9 cellular contexts compared by ENCODE assay signal in genomic region chr22:44752285-44753188, GRCh38.
DNase-seq lines count a peak whose midpoint lies in the region; FAIRE-seq and TF ChIP-seq lines count a peak whose summit lies in the region.
"Had no signal": no experiment of that assay in that cellular context is flagged by ENCODE, and none has a peak within 500 bp of the region (broad histone marks: within the 10 kb centered on the region; RNA-seq: fewer than 3 reads in every experiment).

TSS of gene ARHGAP8 (plus strand) at chr22:44752575. CDS start at chr22:44786528, 33,953 bp downstream.

- no peak within 1 kb of the TSS for H3K4me2 ChIP-seq in MM.1S (ENCODE audit: low read depth, low read length)

- in situ Hi-C loops in GM13977 (cut with MboI; ENCODE audit: low pct_unique_long_range_greater_than_20kb, low sequenced_read_pairs, unreplicated experiment), result no loop called here

- peaks cover 83% of the 10 kb centered on the region for H3K27me3 ChIP-seq in MM.1S (replicated peaks; ENCODE audit: insufficient read depth, low read length)

- no peak within 1 kb of the TSS for H3K9ac ChIP-seq in MM.1S (ENCODE audit: low read length)

- H3K27ac Mint-ChIP-seq in nephron, result peak within 1 kb of the TSS; percentile 96 to 99 (median 97)

- H3K9me2 ChIP-seq in MM.1S (replicated peaks; ENCODE audit: insufficient read depth, low read length), result no peaks in the 10 kb centered on the region

- peaks cover 7% of the 10 kb centered on the region for H3K9me3 Mint-ChIP-seq in nephron

- H3K27ac ChIP-seq in MM.1S (ENCODE audit: low read length), result no peak within 1 kb of the TSS

- no peak within 1 kb of the TSS for H3K4me3 ChIP-seq in MM.1S (ENCODE audit: low read length)

- peak within 1 kb of the TSS; percentile 71 to 82 (median 77) for H3K4me3 Mint-ChIP-seq in nephron

- FAIRE-seq in D721Med (lab: Jason Lieb, UNC), result no peak
- FAIRE-seq: GM12891 had no signal

- H3K4me1 Mint-ChIP-seq in nephron, result peaks cover 38% of the 10 kb centered on the region

- no peaks in the 10 kb centered on the region for H3F3A ChIP-seq in MM.1S (ENCODE audit: insufficient read depth, low read length)

- H2AFZ ChIP-seq in MM.1S (ENCODE audit: low read length), result no peak within 1 kb of the TSS

- DNase-seq in D721Med (ENCODE audit: insufficient read length, low spot score) (peak; percentile 40), NCI-H2171 (lab: John Stamatoyannopoulos, UW) (peak; percentile 43), ecto neural progenitor cell (ENCODE audit: low spot score) (peak; percentile 56), OCI-M2 (lab: John Stamatoyannopoulos, UW; ENCODE audit: unreplicated experiment) (no peak), cerebellar cortex (ENCODE audit: low spot score) (no peak), GM13977 (ENCODE audit: low spot score) (no peak), MM.1S (no peak)

- no peaks in the 10 kb centered on the region for H4K20me1 ChIP-seq in MM.1S (ENCODE audit: insufficient read depth, low read length)

- TF ChIP-seq CTCF in D721Med (IDR thresholded peaks at IDR 0.05; ENCODE audit: insufficient read depth, missing control alignments) (no peak), nephron (IDR thresholded peaks at IDR 0.05; ENCODE audit: unreplicated experiment in 3 of 3) (no peak), GM13977 (IDR thresholded peaks at IDR 0.05; ENCODE audit: extremely low read depth, insufficient read depth, missing control alignments) (no peak), MM.1S (IDR thresholded peaks at IDR 0.05; ENCODE audit: low read length) (no peak)

- peaks cover 40% of the 10 kb centered on the region for H3K27me3 Mint-ChIP-seq in nephron (ENCODE audit: low read depth)

- H3K9me3 ChIP-seq in MM.1S (replicated peaks; ENCODE audit: insufficient read depth, low read length), result no peaks in the 10 kb centered on the region

- H3K36me3 Mint-ChIP-seq in nephron (ENCODE audit: low read depth), result no peaks in the 10 kb centered on the region

- H3K4me1 ChIP-seq in MM.1S (ENCODE audit: low read length), result no peaks in the 10 kb centered on the region

- H3K36me3 ChIP-seq in MM.1S (replicated peaks; ENCODE audit: insufficient read depth, low read length), result no peaks in the 10 kb centered on the region

- no peaks in the 10 kb centered on the region for H3K79me2 ChIP-seq in MM.1S (ENCODE audit: low read length)

Comparison
In these comparisons a context has a peak if more than half of its experiments do, and no peak if none do; other contexts are left out.
1. DNase-seq: peak in D721Med (single experiment), NCI-H2171 (single experiment) and ecto neural progenitor cell (single experiment); none in OCI-M2 (single experiment), cerebellar cortex (single experiment), GM13977 (single experiment) and MM.1S (single experiment).